In genomic region chr6:38997128-38997761, GRCh38 we compare ENCODE assay signal across 10 cellular contexts. TPM values are rescaled to one million over a fixed set of nuclear protein-coding genes. Genes with fewer than 3 reads are reported as not detected.
DNase-seq lines count a peak whose midpoint lies in the region; ATAC-seq and TF ChIP-seq lines count a peak whose summit lies in the region.
"Had no signal": no experiment of that assay in that cellular context is flagged by ENCODE, and none has a peak within 500 bp of the region (broad histone marks: within the 10 kb centered on the region; RNA-seq: fewer than 3 reads in every experiment).

No MANE protein-coding gene starts in this region.

- H3K27ac Mint-ChIP-seq in WTC11: no peak overlapping the region

- peaks cover 8% of the 10 kb centered on the region for H3K27me3 Mint-ChIP-seq in WTC11 (ENCODE audit: low read depth)

- no peaks in the 10 kb centered on the region for H3K9me3 Mint-ChIP-seq in WTC11

- H3K4me3 Mint-ChIP-seq in WTC11: no peak overlapping the region

- peak; percentile 82 for TF ChIP-seq CTCF in WTC11 (IDR thresholded peaks at IDR 0.05)

- DNase-seq in EH (ENCODE audit: low read depth) (peak; percentile 13), Kasumi-1 (lab: John Stamatoyannopoulos, UW) (peak; percentile 21 to 32), WTC11 (ENCODE audit: low spot score) (peak; percentile 80), fibroblast of peridontal ligament (ENCODE audit: extremely low read depth) (peak; percentile 7), hypothalamus (lab: John Stamatoyannopoulos, UW) (no peak)
- peak; percentile 40 for DNase-seq in stimulated activated CD4-positive, alpha-beta T cell treated with anti-CD3 and anti-CD28 coated beads, Interleukin-12 subunit alpha, Interleukin-12 subunit beta, amount 100 ng/mL, for 4 hours

- no peaks in the 10 kb centered on the region for H3K36me3 Mint-ChIP-seq in WTC11

- no peaks in the 10 kb centered on the region for H3K4me1 Mint-ChIP-seq in WTC11

- CTCF ChIA-PET in WTC11 (lab: Charles Lee): interaction anchor here (0.6 to 6.2 kb wide), 74 partner anchors 8 to 317 kb away, joined by 3 to 180 read pairs (median 4); partner anchors contain the start of genes KCNK17 and SAYSD1

- peak; percentile 92 for ATAC-seq in WTC11
- ATAC-seq in GM18870 (IDR thresholded peaks at IDR 0.05; ENCODE audit: unreplicated experiment): no peak
- no peak for ATAC-seq in HG02973 (IDR thresholded peaks at IDR 0.05; ENCODE audit: unreplicated experiment)

- POLR2A ChIA-PET in WTC11 (lab: Charles Lee): interaction anchor here (0.6 to 0.7 kb wide), 2 partner anchors 91 to 155 kb away, joined by 3 to 6 read pairs; no protein-coding TSS in a partner anchor

TF ChIP-seq in WTC11, 78 proteins besides CTCF, POLR2A, EP300 and RAD21:
- no peak for TF ChIP-seq ZNF219 (CRISPR knock-in tag; IDR thresholded peaks at IDR 0.05; ENCODE audit: borderline replicate concordance)
- TF ChIP-seq NR3C1 (CRISPR knock-in tag; conservative IDR thresholded peaks at IDR 0.05; ENCODE audit: low read depth): no peak

RNA-seq across cellular contexts. Expression of gene GLP1R, which starts 51.3 kb away (rescaled TPM):
- 1.8 to 2.2 TPM (median 2.1 TPM) in 3 replicates for total RNA-seq in WTC11 (2021)
- total RNA-seq: pulmonary artery endothelial cell, SJSA1 had no signal

Comparison
In these comparisons a context has a peak if more than half of its experiments do, and no peak if none do; other contexts are left out.
1. DNase-seq: peak in EH (single experiment), Kasumi-1 (2 of 2), WTC11 (single experiment), fibroblast of peridontal ligament (single experiment) and stimulated activated CD4-positive, alpha-beta T cell treated with anti-CD3 and anti-CD28 coated beads, Interleukin-12 subunit alpha, Interleukin-12 subunit beta, amount 100 ng/mL, for 4 hours (single experiment); none in hypothalamus (0 of 51).